8 cellular contexts compared by ENCODE assay signal in genomic region chr12:122421815-122422737, GRCh38. TPM values are rescaled to one million over a fixed set of nuclear protein-coding genes. Genes with fewer than 3 reads are reported as not detected.
DNase-seq lines count a peak whose midpoint lies in the region; ATAC-seq and TF ChIP-seq lines count a peak whose summit lies in the region.

Gene CLIP1 (minus strand): TSS chr12:122422669. CDS start chr12:122380452, 42,217 bp downstream.

- H3K9me3 Mint-ChIP-seq in activated CD4-positive, alpha-beta memory T cell treated with anti-CD3 and anti-CD28 coated beads, Interleukin-2, amount 10 ng/mL, durations not matched to agents 7 days and 5 days, result no peaks in the 10 kb centered on the region

- peaks cover 2% of the 10 kb centered on the region for H3K27me3 Mint-ChIP-seq in activated CD4-positive, alpha-beta memory T cell treated with anti-CD3 and anti-CD28 coated beads, Interleukin-2, amount 10 ng/mL, durations not matched to agents 7 days and 5 days

- no peaks in the 10 kb centered on the region for H3K9me3 ChIP-seq in ectodermal cell (ENCODE audit: control insufficient read depth, low read length)
- no peaks in the 10 kb centered on the region for H3K9me3 ChIP-seq in lung (ENCODE audit: control insufficient read depth in 2 of 2, insufficient read depth in 1 of 2, low read length in 1 of 2)

- peaks cover 42% of the 10 kb centered on the region for H3K4me1 Mint-ChIP-seq in activated CD4-positive, alpha-beta memory T cell treated with anti-CD3 and anti-CD28 coated beads, Interleukin-2, amount 10 ng/mL, durations not matched to agents 7 days and 5 days

- ATAC-seq in HG02798 (IDR thresholded peaks at IDR 0.05; ENCODE audit: poor library complexity, unreplicated experiment), result peak; percentile 75
- ATAC-seq in lung (ENCODE audit: insufficient read depth, low FRiP score), result peak; percentile 85

- H3K27me3 ChIP-seq in ectodermal cell (ENCODE audit: control insufficient read depth, insufficient read depth, low read length, poor library complexity, severe bottlenecking), result no peaks in the 10 kb centered on the region
- H3K27me3 ChIP-seq in lung (ENCODE audit: control insufficient read depth, insufficient read depth), result no peaks in the 10 kb centered on the region

- peak within 1 kb of the TSS; percentile 87 for H3K27ac Mint-ChIP-seq in activated CD4-positive, alpha-beta memory T cell treated with anti-CD3 and anti-CD28 coated beads, Interleukin-2, amount 10 ng/mL, durations not matched to agents 7 days and 5 days

- H3K4me3 ChIP-seq in ectodermal cell (ENCODE audit: insufficient read depth, low read depth, low read length) (peak within 1 kb of the TSS; percentile 62), lung (peak within 1 kb of the TSS; percentile 84)

- POLR2A ChIA-PET in activated CD4-positive, alpha-beta memory T cell treated with anti-CD3 and anti-CD28 coated beads, Interleukin-2, amount 10 ng/mL, durations not matched to agents 7 days and 5 days (lab: Charles Lee), result interaction anchor here (0.7 to 4.1 kb wide), 14 partner anchors 9 to 178 kb away, joined by 3 to 31 read pairs (median 4); partner anchors contain the start of gene ZCCHC8

- H3K4me3 Mint-ChIP-seq in activated CD4-positive, alpha-beta memory T cell treated with anti-CD3 and anti-CD28 coated beads, Interleukin-2, amount 10 ng/mL, durations not matched to agents 7 days and 5 days, result peak within 1 kb of the TSS; percentile 91

- H3K4me1 ChIP-seq in ectodermal cell (ENCODE audit: control insufficient read depth, insufficient read depth, low read length) (peaks cover 12% of the 10 kb centered on the region), lung (ENCODE audit: control insufficient read depth in 2 of 2, insufficient read depth in 2 of 2, low read length in 2 of 2) (peaks cover 4 to 11% of the 10 kb centered on the region in 2 donors)

- CTCF ChIA-PET in activated CD4-positive, alpha-beta memory T cell treated with anti-CD3 and anti-CD28 coated beads, Interleukin-2, amount 10 ng/mL, durations not matched to agents 7 days and 5 days (lab: Charles Lee), result interaction anchor here (0.6 to 4.8 kb wide), 9 partner anchors 8 to 79 kb away, joined by 3 to 26 read pairs (median 4); partner anchors contain the start of gene ZCCHC8

- WGBS in ectodermal cell, 2 experiments, result 0% methylated on average over 120 of the region's 120 CpGs
- 0% methylated on average over 68 to 120 of the region's 120 CpGs for WGBS in lung, 2 donors

- TF ChIP-seq CTCF in lung (IDR thresholded peaks at IDR 0.05; ENCODE audit: control extremely low read depth, extremely low read depth), result no peak

- DNase-seq in SHP77 (lab: John Stamatoyannopoulos, UW) (peak; percentile 43 to 53), SHP77 treated with DMSO at 0.1 percent for 48 hours (lab: John Stamatoyannopoulos, UW) (no peak), NCI-H2227 (lab: John Stamatoyannopoulos, UW; ENCODE audit: unreplicated experiment) (peak; percentile 72), lung (ENCODE audit: low spot score) (peak; percentile 68)
- peak; percentile 68 for DNase-seq in activated CD4-positive, alpha-beta memory T cell treated with anti-CD3 and anti-CD28 coated beads, Interleukin-2, amount 10 ng/mL, durations not matched to agents 7 days and 5 days
- DNase-seq in stimulated activated CD8-positive, alpha-beta memory T cell treated with anti-CD3 and anti-CD28 coated beads, Interleukin-15, amount 100 ng/mL, for 1 hour (ENCODE audit: low read depth), result peak; percentile 12

- no peaks in the 10 kb centered on the region for H3K36me3 ChIP-seq in ectodermal cell (ENCODE audit: control insufficient read depth, insufficient read depth, low read length)
- no peaks in the 10 kb centered on the region for H3K36me3 ChIP-seq in lung (ENCODE audit: control insufficient read depth in 2 of 2, insufficient read depth in 2 of 2, low read length in 2 of 2)

- H3K36me3 Mint-ChIP-seq in activated CD4-positive, alpha-beta memory T cell treated with anti-CD3 and anti-CD28 coated beads, Interleukin-2, amount 10 ng/mL, durations not matched to agents 7 days and 5 days (ENCODE audit: low read depth), result no peaks in the 10 kb centered on the region

- H3K27ac ChIP-seq in ectodermal cell (ENCODE audit: insufficient read depth, low read depth, low read length, poor library complexity, severe bottlenecking), result peak within 1 kb of the TSS; percentile 99
- peak within 1 kb of the TSS; percentile 95 to 99 for H3K27ac ChIP-seq in lung (ENCODE audit: low read depth in 1 of 2, low read length in 1 of 2)

RNA-seq across cellular contexts. Expression of gene CLIP1, which starts in this region (rescaled TPM):
- 10 to 100 TPM; 65.3 to 73.4 TPM for total RNA-seq in activated CD4-positive, alpha-beta memory T cell treated with anti-CD3 and anti-CD28 coated beads, Interleukin-2, amount 10 ng/mL, durations not matched to agents 7 days and 5 days
- polyA plus RNA-seq in ectodermal cell (2013, experiment 1 of 4), result 59.5 TPM
- 54.5 TPM for polyA plus RNA-seq in ectodermal cell (2013, experiment 2 of 4)
- 37.0 TPM for polyA plus RNA-seq in ectodermal cell (2013, experiment 3 of 4)
- polyA plus RNA-seq in ectodermal cell (2013, experiment 4 of 4), result 43.8 TPM
- total RNA-seq in lung, result 10 to 100 TPM; 48.7 to 93.7 TPM
- polyA plus RNA-seq in lung, result 10 to 100 TPM; 26.6 to 43.0 TPM
